In genomic region chr15:65245096-65245849, GRCh38 we compare ENCODE assay signal across 15 cellular contexts. TPM values are rescaled to one million over a fixed set of nuclear protein-coding genes. Genes with fewer than 3 reads are reported as not detected.
DNase-seq lines count a peak whose midpoint lies in the region; ATAC-seq and TF ChIP-seq lines count a peak whose summit lies in the region.
"Had no signal": no experiment of that assay in that cellular context is flagged by ENCODE, and none has a peak within 500 bp of the region (broad histone marks: within the 10 kb centered on the region; RNA-seq: fewer than 3 reads in every experiment).

No MANE protein-coding gene starts in this region.

- DNase-seq in AG09309 (ENCODE audit: low read depth) (peak; percentile 21), adrenal gland (peak in 5 of 7 donors; percentile 34 to 74 (median 41)), Right ventricle myocardium superior (peak; percentile 87), non-pigmented ciliary epithelial cell (ENCODE audit: low read depth) (peak; percentile 14), KG1 (lab: John Stamatoyannopoulos, UW) (no peak), NCI-H526 (lab: John Stamatoyannopoulos, UW) (no peak), H9 (no peak)
- DNase-seq in activated CD4-positive, alpha-beta T cell treated with anti-CD3 and anti-CD28 coated beads for 4 hours = no peak
- DNase-seq: activated CD4-positive, alpha-beta T cell treated with anti-CD3 and anti-CD28 coated beads for 1 hour; activated naive CD4-positive, alpha-beta T cell treated with anti-CD3 and anti-CD28 coated beads, Interleukin-2, amount 10 ng/mL, durations not matched to agents 7 days and 5 days; midbrain; stimulated activated CD4-positive, alpha-beta T cell treated with anti-CD3 and anti-CD28 coated beads, Interleukin-4, amount 100 ng/mL, for 4 hours had no signal

- peak; percentile 91 for ATAC-seq in Right ventricle myocardium superior (ENCODE audit: poor library complexity)
- ATAC-seq: A549 had no signal

- H2BK12ac ChIP-seq in H9 (ENCODE audit: insufficient read length, low read depth, low read length) = no peak overlapping the region

- no peak overlapping the region for H2BK15ac ChIP-seq in H9 (ENCODE audit: low read depth, low read length)

- H3K4me3 ChIP-seq in AG09309 (ENCODE audit: control insufficient read depth, low read depth, low read length) (no peak overlapping the region), adrenal gland (no peak overlapping the region)
- H3K4me3 ChIP-seq: A549 had no signal

- H2AFZ ChIP-seq in H9 (ENCODE audit: low read length) = no peak overlapping the region

- H2BK5ac ChIP-seq in H9 (ENCODE audit: insufficient read length, low read length) = no peak overlapping the region

- no peak overlapping the region; a peak in 1 of 5 replicates for H3K4me3 Mint-ChIP-seq in H9
- H3K4me3 Mint-ChIP-seq: activated naive CD4-positive, alpha-beta T cell treated with anti-CD3 and anti-CD28 coated beads, Interleukin-2, amount 10 ng/mL, durations not matched to agents 7 days and 5 days had no signal

- no peaks in the 10 kb centered on the region for H4K20me1 ChIP-seq in H9 (ENCODE audit: control insufficient read depth, insufficient read depth, insufficient read length)

- peak overlapping the region in 2 of 5 donors; percentile 62 to 70 for H3K27ac ChIP-seq in adrenal gland
- H3K27ac ChIP-seq in H9 (ENCODE audit: insufficient read length, low read depth, low read length) = no peak overlapping the region
- H3K27ac ChIP-seq: A549 had no signal

- H4K91ac ChIP-seq in H9 (ENCODE audit: insufficient read length, low read depth, low read length) = no peak overlapping the region

- H3K14ac ChIP-seq in H9 (ENCODE audit: insufficient read depth, low read length) = no peak overlapping the region

- H3K9ac ChIP-seq in H9 (ENCODE audit: extremely low read depth, insufficient read length, low read length) = no peak overlapping the region

- no peak overlapping the region for H2BK20ac ChIP-seq in H9 (ENCODE audit: low read depth, low read length, poor library complexity, severe bottlenecking)

- H3K79me1 ChIP-seq in H9 (ENCODE audit: insufficient read depth, low read depth, low read length, poor library complexity, severe bottlenecking) = no peaks in the 10 kb centered on the region

- WGBS in adrenal gland, 4 donors = 68 to 92% (median 78%) methylated on average over 5 to 11 of the region's 11 CpGs
- WGBS in H9 (ENCODE audit: extremely low coverage, insufficient read length, low lambda C conversion rate) = no CpG with 5 or more reads among the region's 11 CpGs

- no peak overlapping the region for H3T11ph ChIP-seq in H9 (ENCODE audit: low read length)

- TF ChIP-seq CTCF in AG09309 (IDR thresholded peaks at IDR 0.05; ENCODE audit: control insufficient read depth, insufficient read depth, low read depth, low read length, missing control alignments) (no peak), adrenal gland (IDR thresholded peaks at IDR 0.05) (no peak), H9 (conservative IDR thresholded peaks at IDR 0.05) (no peak)

- H3K4me1 Mint-ChIP-seq in H9 = peaks cover 17 to 18% of the 10 kb centered on the region in 2 experiments
- H3K4me1 Mint-ChIP-seq: activated naive CD4-positive, alpha-beta T cell treated with anti-CD3 and anti-CD28 coated beads, Interleukin-2, amount 10 ng/mL, durations not matched to agents 7 days and 5 days had no signal

- H3K23me2 ChIP-seq in H9 (ENCODE audit: insufficient read length, low read depth, low read length, poor library complexity, severe bottlenecking) = no peaks in the 10 kb centered on the region

- H3K4me1 ChIP-seq in adrenal gland (replicated peaks in 1 of 2) = no peaks in the 10 kb centered on the region
- H3K4me1 ChIP-seq in H9 (ENCODE audit: insufficient read depth, low read length) = no peaks in the 10 kb centered on the region

- H3K23ac ChIP-seq in H9 (ENCODE audit: insufficient read length, low read depth, low read length) = no peak overlapping the region

- H3K27me3 Mint-ChIP-seq in H9 (ENCODE audit: low read depth) = no peaks in the 10 kb centered on the region
- H3K27me3 Mint-ChIP-seq: activated naive CD4-positive, alpha-beta T cell treated with anti-CD3 and anti-CD28 coated beads, Interleukin-2, amount 10 ng/mL, durations not matched to agents 7 days and 5 days had no signal

- H3K9me3 Mint-ChIP-seq in H9 = peaks cover 0 to 5% of the 10 kb centered on the region in 2 experiments; a peak in 1 of 5 replicates
- H3K9me3 Mint-ChIP-seq: activated naive CD4-positive, alpha-beta T cell treated with anti-CD3 and anti-CD28 coated beads, Interleukin-2, amount 10 ng/mL, durations not matched to agents 7 days and 5 days had no signal

- no peak overlapping the region for H2BK120ac ChIP-seq in H9 (ENCODE audit: low read depth, low read length, poor library complexity, severe bottlenecking)

- H4K8ac ChIP-seq in H9 (replicated peaks; ENCODE audit: insufficient read length, low read depth, low read length) = no peak overlapping the region

- no peak overlapping the region for H3K56ac ChIP-seq in H9 (ENCODE audit: insufficient read length, low read depth, low read length)

- no peaks in the 10 kb centered on the region; a peak in 1 of 7 replicates for H3K36me3 Mint-ChIP-seq in H9 (ENCODE audit: insufficient read depth in 1 of 3, low read depth in 3 of 3)
- H3K36me3 Mint-ChIP-seq: activated naive CD4-positive, alpha-beta T cell treated with anti-CD3 and anti-CD28 coated beads, Interleukin-2, amount 10 ng/mL, durations not matched to agents 7 days and 5 days had no signal

- no peak overlapping the region for H3K4ac ChIP-seq in H9 (ENCODE audit: low read depth, low read length)

- intact Hi-C loops in adrenal gland (cut with DNase I) = no loop called here
- intact Hi-C loops in Right ventricle myocardium superior (cut with DNase I) = no loop called here

- no peak overlapping the region for H3K4me2 ChIP-seq in H9 (ENCODE audit: insufficient read depth, insufficient read length, low read length)
- H3K4me2 ChIP-seq: A549 had no signal

- H3K27me3 ChIP-seq in adrenal gland (no peaks in the 10 kb centered on the region), H9 (ENCODE audit: insufficient read depth, low read length) (no peaks in the 10 kb centered on the region)

- H3K18ac ChIP-seq in H9 (ENCODE audit: insufficient read length, low read depth, low read length) = no peak overlapping the region

- no peak overlapping the region for H4K5ac ChIP-seq in H9 (ENCODE audit: insufficient read length, low read depth, low read length)

- H3K9me3 ChIP-seq in adrenal gland (replicated peaks in 1 of 3) (no peaks in the 10 kb centered on the region), H9 (ENCODE audit: control insufficient read depth, low read depth, low read length) (no peaks in the 10 kb centered on the region)
- H3K9me3 ChIP-seq: A549 had no signal

- H3K27ac Mint-ChIP-seq in H9 = no peak overlapping the region; a peak in 1 of 7 replicates
- H3K27ac Mint-ChIP-seq: activated naive CD4-positive, alpha-beta T cell treated with anti-CD3 and anti-CD28 coated beads, Interleukin-2, amount 10 ng/mL, durations not matched to agents 7 days and 5 days had no signal

- no peaks in the 10 kb centered on the region for H3K36me3 ChIP-seq in adrenal gland (replicated peaks in 1 of 2)

- H3K79me2 ChIP-seq in H9 (ENCODE audit: insufficient read depth, low read length) = no peaks in the 10 kb centered on the region

- TF ChIP-seq POLR2A in adrenal gland (IDR thresholded peaks at IDR 0.05) = no peak

- no peak overlapping the region for H2AK5ac ChIP-seq in H9 (ENCODE audit: insufficient read length, low read length)

RNA-seq across cellular contexts. Expression of gene CILP, which starts 34.0 kb away (rescaled TPM):
- total RNA-seq in adrenal gland (1 to 10 TPM in 4 of 8 donors, under 1 TPM in 4; 0.39 to 2.7 (median 1.3) TPM), Right ventricle myocardium superior (3.5 TPM), H9 (2021) (0.04 TPM in 1 of 2 replicates, not detected in the other)
- 1 to 10 TPM in 1 of 3 donors, under 1 TPM in 2; 0.68 to 1.4 (median 0.97) TPM for polyA plus RNA-seq in adrenal gland
- total RNA-seq: epithelial cell of proximal tubule had no signal

RNA-seq across cellular contexts. Expression of gene PARP16, which starts 41.4 kb away (rescaled TPM):
- 10 to 100 TPM in 7 of 8 donors, 1 to 10 TPM in 1; 9.9 to 18.1 (median 15.5) TPM for total RNA-seq in adrenal gland
- polyA plus RNA-seq in adrenal gland = 10 to 100 TPM in 1 of 3 donors, 1 to 10 TPM in 2; 7.8 to 15.3 (median 8.6) TPM
- 4.4 TPM for total RNA-seq in Right ventricle myocardium superior
- 3.9 and 4.3 TPM in 2 replicates for total RNA-seq in H9 (2021)

RNA-seq across cellular contexts. Expression of gene RNU5A-1, which starts 50.6 kb away (rescaled TPM):
- total RNA-seq in adrenal gland (not detected), Right ventricle myocardium superior (not detected), H9 (2021) (not detected in 2 replicates)
- not detected for polyA plus RNA-seq in adrenal gland
- total RNA-seq: epithelial cell of proximal tubule had no signal
- polyA plus RNA-seq: A549, thymus had no signal

RNA-seq across cellular contexts. Expression of gene RNU5B-1, which starts 59.2 kb away (rescaled TPM):
- total RNA-seq in adrenal gland = 10 to 100 TPM in 2 of 8 donors, not detected in 6; 27.3 to 29.8 TPM
- not detected for polyA plus RNA-seq in adrenal gland
- total RNA-seq in Right ventricle myocardium superior = 55.4 TPM
- not detected in 2 replicates for total RNA-seq in H9 (2021)
- total RNA-seq: epithelial cell of proximal tubule had no signal
- polyA plus RNA-seq: A549, thymus had no signal

Comparison
In these comparisons a context has a peak if more than half of its experiments do, and no peak if none do; other contexts are left out.
1. DNase-seq: peak in AG09309 (single experiment), adrenal gland (5 of 7), Right ventricle myocardium superior (single experiment) and non-pigmented ciliary epithelial cell (single experiment); none in activated CD4-positive, alpha-beta T cell treated with anti-CD3 and anti-CD28 coated beads for 4 hours (0 of 2), KG1 (single experiment), NCI-H526 (0 of 2) and H9 (single experiment).